Comparison of ENCODE assay signal across 2 cellular contexts in genomic region chr10:13349776-13350274, GRCh38.
TF ChIP-seq lines count a peak whose summit lies in the region.

No MANE protein-coding gene starts in this region.

TF ChIP-seq in GM12891, 5 proteins besides CTCF, POLR2A, EP300 and RAD21:
- TF ChIP-seq POU2F2 (IDR thresholded peaks at IDR 0.05; ENCODE audit: low read depth, low read length) (no peak), PAX5 (IDR thresholded peaks at IDR 0.05; ENCODE audit: insufficient read depth, low read length, severe bottlenecking) (no peak), TAF1 (IDR thresholded peaks at IDR 0.05; ENCODE audit: low read depth, low read length) (no peak), POLR2AphosphoS5 (IDR thresholded peaks at IDR 0.05; ENCODE audit: low read depth, low read length) (no peak), SPI1 (IDR thresholded peaks at IDR 0.05; ENCODE audit: low read depth, low read length) (no peak)

TF ChIP-seq in GM12878, 131 proteins besides CTCF, POLR2A, EP300 and RAD21 (continued from another document):
- TF ChIP-seq IRF3 (IDR thresholded peaks at IDR 0.05), result no peak
- TF ChIP-seq IKZF1 (conservative IDR thresholded peaks at IDR 0.05), result peak; percentile 45; the same call in 1 of the 2 replicates
- peak; percentile 74; the same call in 1 of the 2 replicates for TF ChIP-seq REST (IDR thresholded peaks at IDR 0.05; ENCODE audit: low read depth, low read length)
- 0 out of 2 replicates have a peak, but pooled peaks have one; percentile 51 for TF ChIP-seq SIN3A (IDR thresholded peaks at IDR 0.05; ENCODE audit: low read depth, low read length)
- no peak for TF ChIP-seq ELK1 (IDR thresholded peaks at IDR 0.05; ENCODE audit: low read depth, low read length)
- no peak for TF ChIP-seq CREM (IDR thresholded peaks at IDR 0.05; ENCODE audit: low read depth)
- no peak for TF ChIP-seq IKZF2 (IDR thresholded peaks at IDR 0.05)
